Comparison of ENCODE assay signal across 9 cellular contexts in the genomic region with DNA sequence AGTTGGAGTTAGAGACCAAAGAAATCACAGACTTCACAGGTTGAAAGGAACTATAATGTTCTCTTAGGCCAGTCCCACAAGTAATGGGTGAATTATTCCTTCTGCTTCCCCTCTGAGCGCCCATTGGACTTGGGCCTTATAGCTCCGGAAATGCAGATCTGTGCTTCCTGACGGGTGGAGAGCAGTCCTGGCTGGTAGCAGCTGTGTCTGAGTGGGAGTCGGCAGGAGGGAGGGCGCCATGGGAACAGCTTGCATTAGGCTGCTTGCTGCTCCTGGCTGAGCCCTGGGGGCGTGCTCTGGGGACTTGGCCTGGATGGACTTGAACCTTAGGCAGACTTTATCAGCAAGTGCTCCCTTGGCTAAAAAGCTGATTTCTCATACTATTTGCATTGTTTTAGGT. TPM values are rescaled to one million over a fixed set of nuclear protein-coding genes. Genes with fewer than 3 reads are reported as not detected.
DNase-seq lines count a peak whose midpoint lies in the region; TF ChIP-seq lines count a peak whose summit lies in the region.
"Had no signal": no experiment of that assay in that cellular context is flagged by ENCODE, and none has a peak within 500 bp of the region (broad histone marks: within the 10 kb centered on the region; RNA-seq: fewer than 3 reads in every experiment).

No MANE protein-coding gene starts in this region.

- H3K9me3 ChIP-seq in right atrium auricular region (no peaks in the 10 kb centered on the region), transverse colon (no peaks in the 10 kb centered on the region)

- DNase-seq in NCI-H2107 treated with DMSO at 0.1 percent for 48 hours (lab: John Stamatoyannopoulos, UW; ENCODE audit: unreplicated experiment) (peak; percentile 30), NCI-H2107 (lab: John Stamatoyannopoulos, UW) (no peak), RPMI7951 (ENCODE audit: low read depth) (peak; percentile 62), right atrium auricular region (ENCODE audit: low spot score) (peak; percentile 54), transverse colon (peak; percentile 21), GM13976 (ENCODE audit: low spot score) (no peak), GM13977 (ENCODE audit: low spot score) (no peak)
- no peak for DNase-seq in central memory CD4-positive, alpha-beta T cell

- no peak overlapping the region for H3K27ac ChIP-seq in right atrium auricular region
- H3K27ac ChIP-seq in transverse colon: no peak overlapping the region
- H3K27ac ChIP-seq: HL-60 had no signal

- TF ChIP-seq POLR2A in transverse colon (IDR thresholded peaks at IDR 0.05): no peak

- whole genome bisulfite sequencing in transverse colon (ENCODE audit: low coverage in 1 of 2), 2 donors: 15% methylated on average over 6 of the region's 6 CpGs; no CpG with 5 or more reads in 1 of the 2 donors

- intact Hi-C loops in transverse colon (cut with DNase I; ENCODE audit: low total_unique reads): no loop called here

- H3K4me1 ChIP-seq in right atrium auricular region (peaks cover 0 to 10% of the 10 kb centered on the region in 2 donors), transverse colon (peaks cover 0 to 6% (median 3%) of the 10 kb centered on the region in 4 donors)

- in situ Hi-C loops in transverse colon (cut with MboI; ENCODE audit: low pct_ligation_motif_present in 1 of 4, low pct_unique_long_range_greater_than_20kb in 1 of 4, low sequenced_read_pairs in 3 of 4): no loop called here
- in situ Hi-C loops in GM13976 (cut with MboI; ENCODE audit: low sequenced_read_pairs, unreplicated experiment): no loop called here
- in situ Hi-C loops in GM13977 (cut with MboI; ENCODE audit: low pct_unique_long_range_greater_than_20kb, low sequenced_read_pairs, unreplicated experiment): no loop called here

- no peak for TF ChIP-seq EP300 in transverse colon (IDR thresholded peaks at IDR 0.05; ENCODE audit: low read depth)

- no peak for TF ChIP-seq CTCF in right atrium auricular region (IDR thresholded peaks at IDR 0.05)
- TF ChIP-seq CTCF in transverse colon (IDR thresholded peaks at IDR 0.05): no peak
- no peak for TF ChIP-seq CTCF in GM13976 (IDR thresholded peaks at IDR 0.05; ENCODE audit: borderline replicate concordance, control extremely low read depth, extremely low read depth, insufficient read depth, missing control alignments)
- TF ChIP-seq CTCF in GM13977 (IDR thresholded peaks at IDR 0.05; ENCODE audit: extremely low read depth, insufficient read depth, missing control alignments): no peak

- H3K4me3 ChIP-seq in right atrium auricular region (no peak overlapping the region), transverse colon (no peak overlapping the region)

- H3K36me3 ChIP-seq in right atrium auricular region (no peaks in the 10 kb centered on the region), transverse colon (no peaks in the 10 kb centered on the region)

- H3K27me3 ChIP-seq in right atrium auricular region (no peaks in the 10 kb centered on the region), transverse colon (no peaks in the 10 kb centered on the region)

RNA-seq across cellular contexts. Expression of a gene that starts 18.4 kb away (rescaled TPM):
- 31.7 and 42.7 TPM in 2 replicates for total RNA-seq in RPMI7951 (2014; rRNA removed; shearing (Covaris generic))
- total RNA-seq in right atrium auricular region (10 to 100 TPM; 23.1 to 28.5 TPM), transverse colon (10 to 100 TPM; 27.9 to 37.0 (median 32.1) TPM)

Comparison
In these comparisons a context has a peak if more than half of its experiments do, and no peak if none do; other contexts are left out.
1. DNase-seq: peak in NCI-H2107 treated with DMSO at 0.1 percent for 48 hours (single experiment), RPMI7951 (single experiment), right atrium auricular region (single experiment) and transverse colon (single experiment); none in NCI-H2107 (single experiment), central memory CD4-positive, alpha-beta T cell (single experiment), GM13976 (single experiment) and GM13977 (single experiment).